In genomic region chr6:108432143-108432542, GRCh38 we compare ENCODE assay signal across 34 cellular contexts.
"Had no signal": no experiment of that assay in that cellular context is flagged by ENCODE, and none has a peak within 500 bp of the region (broad histone marks: within the 10 kb centered on the region; RNA-seq: fewer than 3 reads in every experiment).

No MANE protein-coding gene starts in this region.

- DNase-seq: activated effector memory CD4-positive, alpha-beta T cell treated with anti-CD3 and anti-CD28 coated beads, Interleukin-2, amount 50 U/mL, for 16 hours; activated effector memory CD4-positive, alpha-beta T cell treated with Interleukin-2 at 50 U/mL for 16 hours; activated gamma-delta T cell; activated gamma-delta T cell treated with Interleukin-2 at 50 U/mL for 16 hours; activated naive CD4-positive, alpha-beta T cell; activated naive CD4-positive, alpha-beta T cell treated with anti-CD3 and anti-CD28 coated beads for 36 hours; activated naive CD4-positive, alpha-beta T cell treated with anti-CD3 and anti-CD28 coated beads, Interleukin-2, amount 10 ng/mL, durations not matched to agents 7 days and 5 days; activated naive CD4-positive, alpha-beta T cell treated with anti-CD3 and anti-CD28 coated beads, Interleukin-2, amount 50 U/mL, for 16 hours; activated naive CD4-positive, alpha-beta T cell treated with Interleukin-2 at 50 U/mL for 16 hours; activated naive CD8-positive, alpha-beta T cell treated with anti-CD3 and anti-CD28 coated beads for 36 hours; activated naive CD8-positive, alpha-beta T cell treated with anti-CD3 and anti-CD28 coated beads, Interleukin-2, amount 10 ng/mL, durations not matched to agents 7 days and 5 days; activated naive CD8-positive, alpha-beta T cell treated with anti-CD3 and anti-CD28 coated beads, Interleukin-2, amount 50 U/mL, for 24 hours; activated T-cell treated with anti-CD3 and anti-CD28 coated beads, Interleukin-2, amount 50 U/mL, for 1 hour; activated T-cell treated with anti-CD3 and anti-CD28 coated beads, Interleukin-2, amount 50 U/mL, for 24 hours; activated T-cell treated with anti-CD3 and anti-CD28 coated beads, Interleukin-2, amount 50 U/mL, for 4 hours; activated T-cell treated with anti-CD3 and anti-CD28 coated beads, Interleukin-2, amount 50 U/mL, for 48 hours; activated T-cell treated with anti-CD3 and anti-CD28 coated beads, Interleukin-2, amount 50 U/mL, for 72 hours; adrenal gland; amniotic stem cell; amygdala; anterior cingulate cortex; aorta; body of pancreas; brain microvascular endothelial cell; caudate nucleus; central memory CD4-positive, alpha-beta T cell; cerebellar nuclear complex had no signal

- H3K27ac ChIP-seq: adrenal gland, ascending aorta, body of pancreas, brain microvascular endothelial cell, breast epithelium, cardiac muscle cell had no signal

- H3K9me3 ChIP-seq: adrenal gland, ascending aorta, body of pancreas, breast epithelium had no signal

- H3K36me3 ChIP-seq: adrenal gland, ascending aorta, brain microvascular endothelial cell, breast epithelium, cardiac muscle cell had no signal

- H3K4me3 ChIP-seq: adrenal gland, ascending aorta, body of pancreas, breast epithelium, cardiac muscle cell had no signal

- ATAC-seq: activated naive CD4-positive, alpha-beta T cell treated with anti-CD3 and anti-CD28 coated beads, Interleukin-2, amount 50 U/mL, for 72 hours; activated naive CD8-positive, alpha-beta T cell treated with anti-CD3 and anti-CD28 coated beads, Interleukin-2, amount 50 U/mL, for 24 hours; activated T-cell treated with anti-CD3 and anti-CD28 coated beads, Interleukin-2, amount 50 U/mL, for 4 hours; activated T-cell treated with anti-CD3 and anti-CD28 coated beads, Interleukin-2, amount 50 U/mL, for 72 hours; activated T-helper 17 cell treated with anti-CD3 and anti-CD28 coated beads, Interleukin-2, amount 50 U/mL, for 72 hours; body of pancreas had no signal

- H3K4me1 ChIP-seq: adrenal gland, ascending aorta, body of pancreas, breast epithelium had no signal

- FAIRE-seq: astrocyte, bronchial epithelial cell had no signal

- H3K27me3 ChIP-seq: adrenal gland, ascending aorta, body of pancreas, brain microvascular endothelial cell, breast epithelium, cardiac muscle cell had no signal
